ENCODE assay signal across 9 cellular contexts in genomic region chr6:167153523-167153959, GRCh38. TPM values are rescaled to one million over a fixed set of nuclear protein-coding genes. Genes with fewer than 3 reads are reported as not detected.
A peak's percentile ranks its signal among the peaks of the same experiment; 100 is the strongest.
DNase-seq lines count a peak whose midpoint lies in the region; ATAC-seq and TF ChIP-seq lines count a peak whose summit lies in the region.
"Had no signal": no experiment of that assay in that cellular context is flagged by ENCODE, and none has a peak within 500 bp of the region (broad histone marks: within the 10 kb centered on the region; RNA-seq: fewer than 3 reads in every experiment).

No MANE protein-coding gene starts in this region.

- ATAC-seq in GM21423 (IDR thresholded peaks at IDR 0.05; ENCODE audit: unreplicated experiment) (peak; percentile 61), HG02884 (IDR thresholded peaks at IDR 0.05; ENCODE audit: unreplicated experiment) (no peak)

- H3K4me3 ChIP-seq in KMS-11 (IDR thresholded peaks at IDR 0.05; ENCODE audit: insufficient read depth, low read depth, low read length) = no peak overlapping the region
- peak overlapping the region; percentile 11 to 25 for H3K4me3 ChIP-seq in duodenal mucosa (ENCODE audit: low read depth in 1 of 2, low read length in 2 of 2)
- H3K4me3 ChIP-seq in vagina = no peak overlapping the region

- H3K9me3 ChIP-seq in duodenal mucosa (ENCODE audit: control insufficient read depth in 1 of 2, low read length in 2 of 2) (no peaks in the 10 kb centered on the region), vagina (no peaks in the 10 kb centered on the region)

- H3K9ac ChIP-seq in KMS-11 (no peak overlapping the region), duodenal mucosa (ENCODE audit: low read depth in 1 of 2, low read length in 2 of 2) (peak overlapping the region in 1 of 2 donors; percentile 33)

- no peaks in the 10 kb centered on the region for H3K79me2 ChIP-seq in KMS-11 (ENCODE audit: insufficient read depth, low read depth)

- DNase-seq in GM13977 (ENCODE audit: low spot score) = peak; percentile 80
- DNase-seq in cerebellar cortex (ENCODE audit: low spot score) = no peak
- DNase-seq in NCI-H526 treated with DMSO at 0.1 percent for 48 hours (lab: John Stamatoyannopoulos, UW) = no peak
- DNase-seq in vagina (ENCODE audit: extremely low spot score in 2 of 2) = no peak

- H3K27ac ChIP-seq in KMS-11 (no peak overlapping the region), duodenal mucosa (ENCODE audit: low read depth, low read length) (no peak overlapping the region), vagina (no peak overlapping the region)

- TF ChIP-seq POLR2A in vagina (IDR thresholded peaks at IDR 0.05) = no peak

- H3K36me3 ChIP-seq in KMS-11 (ENCODE audit: insufficient read depth) = no peaks in the 10 kb centered on the region
- H3K36me3 ChIP-seq in duodenal mucosa (ENCODE audit: control insufficient read depth in 1 of 2, insufficient read depth in 2 of 2, low read length in 2 of 2) = no peaks in the 10 kb centered on the region
- no peaks in the 10 kb centered on the region for H3K36me3 ChIP-seq in vagina

- intact Hi-C loops in vagina (cut with DNase I) = no loop called here

- H3K4me2 ChIP-seq in KMS-11 = peak overlapping the region; percentile 62

- no peaks in the 10 kb centered on the region for H3K27me3 ChIP-seq in KMS-11 (ENCODE audit: insufficient read depth, low read depth)
- no peaks in the 10 kb centered on the region for H3K27me3 ChIP-seq in duodenal mucosa (ENCODE audit: control insufficient read depth in 1 of 2, insufficient read depth in 2 of 2, low read length in 2 of 2)
- H3K27me3 ChIP-seq in vagina = no peaks in the 10 kb centered on the region

- in situ Hi-C loops in GM13977 (cut with MboI; ENCODE audit: low pct_unique_long_range_greater_than_20kb, low sequenced_read_pairs, unreplicated experiment) = no loop called here

- H4K20me1 ChIP-seq in KMS-11 (ENCODE audit: insufficient read depth) = no peaks in the 10 kb centered on the region

- H3K4me1 ChIP-seq in KMS-11 (ENCODE audit: low read depth, poor library complexity, severe bottlenecking) (peaks cover 5% of the 10 kb centered on the region), duodenal mucosa (ENCODE audit: control insufficient read depth in 1 of 2, insufficient read depth in 2 of 2, low read length in 2 of 2) (peaks cover 0 to 4% of the 10 kb centered on the region in 2 donors), vagina (no peaks in the 10 kb centered on the region)

- TF ChIP-seq CTCF in GM13977 (IDR thresholded peaks at IDR 0.05; ENCODE audit: extremely low read depth, insufficient read depth, missing control alignments) (no peak), KMS-11 (conservative IDR thresholded peaks at IDR 0.05; ENCODE audit: low read depth, low read length) (no peak), vagina (IDR thresholded peaks at IDR 0.05) (no peak)

- H2AFZ ChIP-seq in KMS-11 (ENCODE audit: low read depth) = peak overlapping the region; percentile 64; the same call in 1 of the 2 replicates

RNA-seq across cellular contexts. Expression of gene GPR31, which starts 4.2 kb away (rescaled TPM):
- not detected for total RNA-seq in vagina
- total RNA-seq: NCI-H460 had no signal

RNA-seq across cellular contexts. Expression of gene CCR6, which starts 30.6 kb away (rescaled TPM):
- total RNA-seq in vagina = 1.2 TPM
- total RNA-seq: NCI-H460 had no signal

Comparison
In these comparisons a context has a peak if more than half of its experiments do, and no peak if none do; other contexts are left out.
1. H3K4me3 ChIP-seq: peak in duodenal mucosa (2 of 2); none in KMS-11 (single experiment) and vagina (0 of 2).